ENCODE assay signal across 29 cellular contexts in genomic region chr1:61329556-61329955, GRCh38.
DNase-seq lines count a peak whose midpoint lies in the region; ATAC-seq, FAIRE-seq and TF ChIP-seq lines count a peak whose summit lies in the region.
"Had no signal": no experiment of that assay in that cellular context is flagged by ENCODE, and none has a peak within 500 bp of the region (broad histone marks: within the 10 kb centered on the region; RNA-seq: fewer than 3 reads in every experiment).

No MANE protein-coding gene starts in this region.

- H3K4me1 ChIP-seq in PC-3 (ENCODE audit: insufficient read depth, low read length) (peaks cover 14% of the 10 kb centered on the region), RWPE2 (ENCODE audit: insufficient read depth, poor library complexity, severe bottlenecking) (peaks cover 27% of the 10 kb centered on the region), K562 (replicated peaks in 1 of 2; ENCODE audit: control insufficient read depth in 2 of 2, insufficient read depth in 2 of 2, low read length in 2 of 2) (peaks cover 0 to under 1% of the 10 kb centered on the region in 2 experiments; a peak in 1 of 5 replicates), foreskin keratinocyte (peaks cover 32% of the 10 kb centered on the region)
- H3K4me1 ChIP-seq: BLaER1 had no signal

- H3K36me3 ChIP-seq in PC-3 (ENCODE audit: low read depth, low read length), result no peaks in the 10 kb centered on the region
- H3K36me3 ChIP-seq in RWPE2 (ENCODE audit: low read depth), result peaks cover 6% of the 10 kb centered on the region
- H3K36me3 ChIP-seq in K562 (ENCODE audit: control insufficient read depth, insufficient read depth, low read length), result peaks cover 15% of the 10 kb centered on the region
- H3K36me3 ChIP-seq: BE2C, BLaER1 had no signal

- H3K4me3 Mint-ChIP-seq in activated T-cell treated with anti-CD3 and anti-CD28 coated beads, Interleukin-2, amount 50 U/mL, for 24 hours, result no peak overlapping the region
- H3K4me3 Mint-ChIP-seq: CD14-positive monocyte; CD4-positive, alpha-beta memory T cell; CD4-positive, CD25-positive, alpha-beta regulatory T cell; CD8-positive, alpha-beta memory T cell had no signal

- POLR2A ChIA-PET in PC-3 (lab: Charles Lee; ENCODE audit: unreplicated experiment), result no interaction called here
- POLR2A ChIA-PET in K562 (lab: Yijun Ruan, JAX), result no interaction called here

- CTCF ChIA-PET in PC-3 (lab: Charles Lee), result no interaction called here
- CTCF ChIA-PET in K562 (lab: Yijun Ruan, JAX; ENCODE audit: low intra/inter-chr PET ratio), result no interaction called here

- TF ChIP-seq EP300 in K562 (IDR thresholded peaks at IDR 0.05; ENCODE audit: low read length), result no peak

- no peak for TF ChIP-seq RAD21 in K562 (CRISPR knock-in tag; conservative IDR thresholded peaks at IDR 0.05 in 1 of 2, IDR thresholded peaks at IDR 0.05 in 1 of 2)

- peaks cover 8% of the 10 kb centered on the region for H3K27me3 Mint-ChIP-seq in activated T-cell treated with anti-CD3 and anti-CD28 coated beads, Interleukin-2, amount 50 U/mL, for 24 hours
- H3K27me3 Mint-ChIP-seq: CD4-positive, alpha-beta memory T cell; CD8-positive, alpha-beta memory T cell had no signal

- H4K20me1 ChIP-seq in PC-3 (ENCODE audit: low read length) (no peaks in the 10 kb centered on the region), K562 (replicated peaks; ENCODE audit: control insufficient read depth, insufficient read depth, low read length) (no peaks in the 10 kb centered on the region)
- H4K20me1 ChIP-seq: BLaER1 had no signal

- H2AFZ ChIP-seq in PC-3 (ENCODE audit: low read length), result 0 out of 2 replicates have a peak overlapping the region, but pooled peaks have one; percentile 15
- H2AFZ ChIP-seq in K562 (ENCODE audit: low read depth, low read length), result no peak overlapping the region

- no peak for TF ChIP-seq CTCF in PC-3 (conservative IDR thresholded peaks at IDR 0.05; ENCODE audit: low read depth, low read length)
- no peak for TF ChIP-seq CTCF in RWPE2 (IDR thresholded peaks at IDR 0.05; ENCODE audit: poor library complexity, severe bottlenecking)
- TF ChIP-seq CTCF in K562 (IDR thresholded peaks at IDR 0.05 in 2 of 3, conservative IDR thresholded peaks at IDR 0.05 in 1 of 3; ENCODE audit: insufficient read depth in 2 of 3, low read depth in 1 of 3, low read length in 3 of 3), result no peak
- no peak for TF ChIP-seq CTCF in foreskin keratinocyte (conservative IDR thresholded peaks at IDR 0.05)

- peaks cover 46% of the 10 kb centered on the region for H3K4me1 Mint-ChIP-seq in activated T-cell treated with anti-CD3 and anti-CD28 coated beads, Interleukin-2, amount 50 U/mL, for 24 hours (ENCODE audit: low read depth)

- no peak for DNase-seq in PC-3
- no peak for DNase-seq in RWPE2 (ENCODE audit: low spot score)
- DNase-seq in K562 (ENCODE audit: extremely low read depth in 1 of 4, low spot score in 3 of 4), result no peak
- DNase-seq in foreskin keratinocyte, result no peak
- DNase-seq in NCI-H2171 treated with DMSO at 0.1 percent for 48 hours (lab: John Stamatoyannopoulos, UW), result no peak
- DNase-seq in activated T-cell treated with anti-CD3 and anti-CD28 coated beads, Interleukin-2, amount 50 U/mL, for 24 hours, result no peak
- DNase-seq in KBM-7, result no peak
- DNase-seq: 8988T; ACHN; BE2C; C1 segment of cervical spinal cord; CD4-positive, alpha-beta memory T cell; CD4-positive, CD25-positive, alpha-beta regulatory T cell; CD8-positive, alpha-beta memory T cell; COR-L47; DMS 273 treated with DMSO at 0.1 percent for 48 hours; DMS153; DMS53; DMS79; DND-41; EL; GDM1 had no signal

- H3K4me2 ChIP-seq in PC-3 (ENCODE audit: low read length) (peak overlapping the region; percentile 50; the same call in 1 of the 2 replicates), K562 (ENCODE audit: insufficient read depth, low read length) (no peak overlapping the region)
- H3K4me2 ChIP-seq: BLaER1 had no signal

- H3K4me3 ChIP-seq in PC-3 (ENCODE audit: low read length) (no peak overlapping the region), RWPE2 (ENCODE audit: severe bottlenecking) (no peak overlapping the region), K562 (no peak overlapping the region)
- H3K4me3 ChIP-seq: BLaER1, GM12878 had no signal

- no peaks in the 10 kb centered on the region for H3K9me3 ChIP-seq in PC-3 (ENCODE audit: low read length)
- H3K9me3 ChIP-seq in RWPE2 (ENCODE audit: severe bottlenecking), result no peaks in the 10 kb centered on the region
- no peaks in the 10 kb centered on the region for H3K9me3 ChIP-seq in K562 (replicated peaks; ENCODE audit: control insufficient read depth, insufficient read depth, low read depth, low read length)
- H3K9me3 ChIP-seq: BE2C, BLaER1 had no signal

- no peaks in the 10 kb centered on the region for H3K9me2 ChIP-seq in PC-3 (replicated peaks; ENCODE audit: low read length)

- no peak for FAIRE-seq in K562 (lab: Jason Lieb, UNC)
- FAIRE-seq: A204.1, GM12878, GM12892, GM18507 had no signal

- no TSS peak for BruUV-seq in PC-3 (replicated peaks; lab: Mats Ljungman, UMichigan)
- no TSS peak for BruUV-seq in K562 (replicated peaks; lab: Mats Ljungman, UMichigan)

- ATAC-seq in PC-3 (no peak), RWPE2 (ENCODE audit: low read depth) (no peak), K562 (no peak), foreskin keratinocyte (no peak), HG03025 (IDR thresholded peaks at IDR 0.05; ENCODE audit: low FRiP score, unreplicated experiment) (no peak)
- ATAC-seq: GM12878 had no signal

- H3K9me3 Mint-ChIP-seq in activated T-cell treated with anti-CD3 and anti-CD28 coated beads, Interleukin-2, amount 50 U/mL, for 24 hours, result peaks cover 2% of the 10 kb centered on the region
- H3K9me3 Mint-ChIP-seq: CD14-positive monocyte; CD8-positive, alpha-beta memory T cell had no signal

- no peak for TF ChIP-seq POLR2A in K562 (conservative IDR thresholded peaks at IDR 0.05)

- no peaks in the 10 kb centered on the region for H3K9me1 ChIP-seq in K562 (ENCODE audit: control insufficient read depth, insufficient read depth, low read length)

- H3K9ac ChIP-seq in PC-3 (ENCODE audit: low read length) (no peak overlapping the region), K562 (ENCODE audit: insufficient read depth in 1 of 2, low read depth in 2 of 2, low read length in 2 of 2) (no peak overlapping the region)
- H3K9ac ChIP-seq: BLaER1 had no signal

- H3K27ac Mint-ChIP-seq in activated T-cell treated with anti-CD3 and anti-CD28 coated beads, Interleukin-2, amount 50 U/mL, for 24 hours, result no peak overlapping the region
- H3K27ac Mint-ChIP-seq: CD14-positive monocyte; CD4-positive, alpha-beta memory T cell; CD4-positive, CD25-positive, alpha-beta regulatory T cell; CD8-positive, alpha-beta memory T cell had no signal

- H3K27ac ChIP-seq in PC-3 (ENCODE audit: low read length) (peak overlapping the region; percentile 66), RWPE2 (ENCODE audit: poor library complexity, severe bottlenecking) (peak overlapping the region; percentile 75), K562 (ENCODE audit: extremely low read depth, low read depth, low read length) (no peak overlapping the region), foreskin keratinocyte (peak overlapping the region; percentile 91)
- H3K27ac ChIP-seq: BLaER1 had no signal

- H3K79me2 ChIP-seq in PC-3 (ENCODE audit: low read length) (no peaks in the 10 kb centered on the region), K562 (ENCODE audit: control insufficient read depth, insufficient read depth, low read length) (no peaks in the 10 kb centered on the region)

- H3K27me3 ChIP-seq in PC-3 (ENCODE audit: low read length) (no peaks in the 10 kb centered on the region), RWPE2 (ENCODE audit: insufficient read depth, poor library complexity, severe bottlenecking) (no peaks in the 10 kb centered on the region), K562 (ENCODE audit: control insufficient read depth in 2 of 2, insufficient read depth in 2 of 2, low read length in 2 of 2) (no peaks in the 10 kb centered on the region), foreskin keratinocyte (no peaks in the 10 kb centered on the region)
- H3K27me3 ChIP-seq: BE2C, BLaER1 had no signal

- WGBS in K562 (ENCODE audit: insufficient coverage, low coverage, missing lambda C conversion rate), result 86% methylated on average over 4 of the region's 4 CpGs

- no peaks in the 10 kb centered on the region for H3F3A ChIP-seq in PC-3 (ENCODE audit: low read length, unreplicated experiment)

- in situ Hi-C loops in K562 (cut with MboI) (no loop called here), KBM-7 (cut with MboI; ENCODE audit: low pct_unique_long_range_greater_than_20kb, low sequenced_read_pairs) (no loop called here)

- H3K36me3 Mint-ChIP-seq in activated T-cell treated with anti-CD3 and anti-CD28 coated beads, Interleukin-2, amount 50 U/mL, for 24 hours (ENCODE audit: low read depth), result peaks cover 3% of the 10 kb centered on the region

- intact Hi-C loops in PC-3 (cut with micrococcal nuclease) (loop anchor here (10.0 kb wide), 1 partner anchor 315 kb away; no protein-coding TSS in a partner anchor), K562 (cut with micrococcal nuclease) (no loop called here)

TF ChIP-seq in K562, 482 proteins besides CTCF, POLR2A, EP300 and RAD21:
- no peak for TF ChIP-seq ZSCAN32 (CRISPR knock-in tag; IDR thresholded peaks at IDR 0.05)
- 0 out of 2 replicates have a peak, but pooled peaks have one; percentile 53 for TF ChIP-seq ZKSCAN1 (IDR thresholded peaks at IDR 0.05; ENCODE audit: low read depth, low read length)
